1 cellular context compared by ENCODE assay signal in the genomic region with DNA sequence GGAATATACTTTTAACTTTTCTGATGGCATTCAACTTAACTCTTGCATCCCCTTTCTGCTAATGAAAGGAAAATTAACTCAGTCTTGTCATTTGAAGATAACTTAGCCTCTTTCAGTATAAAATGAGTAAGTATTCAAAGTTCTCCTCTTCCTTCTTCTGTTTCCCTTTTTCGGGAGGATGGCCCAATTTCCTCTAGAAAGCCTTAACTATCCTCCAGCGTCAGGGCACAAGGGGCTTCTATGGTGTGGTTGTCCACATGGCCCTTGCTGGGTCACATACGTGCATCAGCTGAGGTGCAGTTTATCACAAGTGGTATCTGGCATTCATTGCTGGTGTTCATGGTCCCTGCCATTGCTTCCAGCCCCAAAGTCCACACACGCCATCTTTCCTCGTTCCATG.
TF ChIP-seq lines count a peak whose summit lies in the region.

No MANE protein-coding gene starts in this region.

TF ChIP-seq in H1, 55 proteins besides CTCF, POLR2A, EP300 and RAD21 (continued from another document):
- TF ChIP-seq, protein P1, sequence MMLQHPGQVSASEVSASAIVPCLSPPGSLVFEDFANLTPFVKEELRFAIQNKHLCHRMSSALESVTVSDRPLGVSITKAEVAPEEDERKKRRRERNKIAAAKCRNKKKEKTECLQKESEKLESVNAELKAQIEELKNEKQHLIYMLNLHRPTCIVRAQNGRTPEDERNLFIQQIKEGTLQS (IDR thresholded peaks at IDR 0.05; ENCODE audit: insufficient read depth, low read depth, low read length) = no peak
- no peak for TF ChIP-seq SIX5 (IDR thresholded peaks at IDR 0.05; ENCODE audit: low read depth, low read length)
- TF ChIP-seq JUND (IDR thresholded peaks at IDR 0.05; ENCODE audit: low read length) = no peak
- no peak for TF ChIP-seq YY1 (IDR thresholded peaks at IDR 0.05; ENCODE audit: low read depth, low read length)
- no peak for TF ChIP-seq EZH2 (IDR thresholded peaks at IDR 0.05; ENCODE audit: low read depth, low read length, severe bottlenecking)
- TF ChIP-seq JUN (IDR thresholded peaks at IDR 0.05; ENCODE audit: low read depth, low read length) = no peak
- no peak for TF ChIP-seq SRF (IDR thresholded peaks at IDR 0.05; ENCODE audit: low read depth, low read length)
- no peak for TF ChIP-seq TAF1 (IDR thresholded peaks at IDR 0.05; ENCODE audit: low read depth, low read length)
- TF ChIP-seq TEAD4 (IDR thresholded peaks at IDR 0.05; ENCODE audit: low read depth, low read length) = no peak
